Comparison of ENCODE assay signal across 26 cellular contexts in genomic region chr16:87172632-87173031, GRCh38.
DNase-seq lines count a peak whose midpoint lies in the region; ATAC-seq and TF ChIP-seq lines count a peak whose summit lies in the region.
"Had no signal": no experiment of that assay in that cellular context is flagged by ENCODE, and none has a peak within 500 bp of the region (broad histone marks: within the 10 kb centered on the region; RNA-seq: fewer than 3 reads in every experiment).

No MANE protein-coding gene starts in this region.

- peaks cover 3% of the 10 kb centered on the region for H3K9me3 Mint-ChIP-seq in activated naive CD8-positive, alpha-beta T cell treated with anti-CD3 and anti-CD28 coated beads, Interleukin-2, amount 50 U/mL, for 24 hours
- H3K9me3 Mint-ChIP-seq: natural killer cell treated with Interleukin-12 subunit alpha and Interleukin-12 subunit beta and Interleukin-15 and Interleukin-18, amount 100 ng/mL, for 72 hours had no signal

- ATAC-seq in HG02763 (IDR thresholded peaks at IDR 0.05; ENCODE audit: unreplicated experiment) (no peak), HG02840 (IDR thresholded peaks at IDR 0.05; ENCODE audit: low FRiP score, unreplicated experiment) (no peak)
- no peak for ATAC-seq in activated naive CD8-positive, alpha-beta T cell treated with anti-CD3 and anti-CD28 coated beads, Interleukin-2, amount 50 U/mL, for 24 hours
- ATAC-seq: activated CD4-positive, alpha-beta T cell treated with anti-CD3 and anti-CD28 coated beads for 36 hours; psoas muscle; Right ventricle myocardium inferior; stimulated activated naive CD8-positive, alpha-beta T cell treated with anti-CD3 and anti-CD28 coated beads, Interleukin-15, amount 100 ng/mL, for 72 hours; upper lobe of right lung had no signal

- no peaks in the 10 kb centered on the region for H3K4me1 ChIP-seq in cardiac muscle cell (ENCODE audit: low read depth)
- H3K4me1 ChIP-seq in right atrium auricular region, result no peaks in the 10 kb centered on the region
- H3K4me1 ChIP-seq: BE2C, psoas muscle, upper lobe of right lung had no signal

- no peaks in the 10 kb centered on the region for H3K27me3 ChIP-seq in cardiac muscle cell
- H3K27me3 ChIP-seq in right atrium auricular region, result no peaks in the 10 kb centered on the region

- H3K4me3 Mint-ChIP-seq in activated naive CD8-positive, alpha-beta T cell treated with anti-CD3 and anti-CD28 coated beads, Interleukin-2, amount 50 U/mL, for 24 hours, result no peak overlapping the region
- H3K4me3 Mint-ChIP-seq: activated CD4-positive, alpha-beta T cell treated with anti-CD3 and anti-CD28 coated beads for 36 hours; activated naive CD8-positive, alpha-beta T cell treated with anti-CD3 and anti-CD28 coated beads for 36 hours; IgD-negative memory B cell; natural killer cell treated with Interleukin-12 subunit alpha and Interleukin-12 subunit beta and Interleukin-15 and Interleukin-18, amount 100 ng/mL, for 72 hours; stimulated activated naive CD8-positive, alpha-beta T cell treated with anti-CD3 and anti-CD28 coated beads, Interleukin-15, amount 100 ng/mL, for 72 hours had no signal

- H3K36me3 Mint-ChIP-seq in activated naive CD8-positive, alpha-beta T cell treated with anti-CD3 and anti-CD28 coated beads, Interleukin-2, amount 50 U/mL, for 24 hours (ENCODE audit: low read depth), result no peaks in the 10 kb centered on the region
- H3K36me3 Mint-ChIP-seq: activated naive CD8-positive, alpha-beta T cell treated with anti-CD3 and anti-CD28 coated beads for 36 hours; IgD-negative memory B cell; natural killer cell treated with Interleukin-12 subunit alpha and Interleukin-12 subunit beta and Interleukin-15 and Interleukin-18, amount 100 ng/mL, for 72 hours had no signal

- H3K27me3 Mint-ChIP-seq in activated naive CD8-positive, alpha-beta T cell treated with anti-CD3 and anti-CD28 coated beads, Interleukin-2, amount 50 U/mL, for 24 hours, result peaks cover 2% of the 10 kb centered on the region

- no peaks in the 10 kb centered on the region for H3K9me3 ChIP-seq in cardiac muscle cell (ENCODE audit: low read depth)
- H3K9me3 ChIP-seq in right atrium auricular region, result no peaks in the 10 kb centered on the region
- H3K9me3 ChIP-seq: BE2C, psoas muscle, upper lobe of right lung had no signal

- H3K4me3 ChIP-seq in cardiac muscle cell (no peak overlapping the region), right atrium auricular region (no peak overlapping the region), cardiac fibroblast (replicated peaks in 1 of 2; ENCODE audit: low read depth in 2 of 2, low read length in 2 of 2) (no peak overlapping the region)
- H3K4me3 ChIP-seq: dorsolateral prefrontal cortex, psoas muscle, upper lobe of right lung had no signal

- peak in 1 of 2 donors; percentile 12 for DNase-seq in cardiac muscle cell (ENCODE audit: low read depth in 1 of 2, low spot score in 1 of 2)
- DNase-seq in right atrium auricular region (ENCODE audit: low spot score), result no peak
- DNase-seq in cardiac fibroblast (ENCODE audit: low read depth in 2 of 2), result no peak
- peak; percentile 51 for DNase-seq in iPS-NIHi7 (ENCODE audit: extremely low spot score)
- no peak for DNase-seq in NCI-H1417 treated with DMSO at 0.1 percent for 48 hours (lab: John Stamatoyannopoulos, UW)
- no peak for DNase-seq in activated naive CD8-positive, alpha-beta T cell treated with anti-CD3 and anti-CD28 coated beads, Interleukin-2, amount 50 U/mL, for 24 hours
- DNase-seq: activated CD4-positive, alpha-beta T cell treated with anti-CD3 and anti-CD28 coated beads for 36 hours; activated naive CD8-positive, alpha-beta T cell treated with anti-CD3 and anti-CD28 coated beads for 36 hours; BE2C; DMS79 treated with DMSO at 0.1 percent for 48 hours; dorsolateral prefrontal cortex; erythroblast; glutamatergic neuron; MM.1S; NCI-H146; NCI-H526 treated with DMSO at 0.1 percent for 48 hours; psoas muscle; stimulated activated CD4-positive, alpha-beta T cell treated with anti-CD3 and anti-CD28 coated beads, Interleukin-4, amount 100 ng/mL, for 24 hours; stimulated activated naive CD8-positive, alpha-beta T cell treated with anti-CD3 and anti-CD28 coated beads, Interleukin-15, amount 100 ng/mL, for 72 hours; upper lobe of right lung had no signal

- no peaks in the 10 kb centered on the region for H3K4me1 Mint-ChIP-seq in activated naive CD8-positive, alpha-beta T cell treated with anti-CD3 and anti-CD28 coated beads, Interleukin-2, amount 50 U/mL, for 24 hours
- H3K4me1 Mint-ChIP-seq: activated CD4-positive, alpha-beta T cell treated with anti-CD3 and anti-CD28 coated beads for 36 hours; activated naive CD8-positive, alpha-beta T cell treated with anti-CD3 and anti-CD28 coated beads for 36 hours; IgD-negative memory B cell; stimulated activated naive CD8-positive, alpha-beta T cell treated with anti-CD3 and anti-CD28 coated beads, Interleukin-15, amount 100 ng/mL, for 72 hours had no signal

- peak; percentile 15 for TF ChIP-seq CTCF in cardiac muscle cell (IDR thresholded peaks at IDR 0.05; ENCODE audit: low read depth, low read length)
- no peak for TF ChIP-seq CTCF in right atrium auricular region (IDR thresholded peaks at IDR 0.05)
- peak; percentile 12 for TF ChIP-seq CTCF in cardiac fibroblast (IDR thresholded peaks at IDR 0.05; ENCODE audit: low read depth, low read length)

- H3K27ac ChIP-seq in cardiac muscle cell, result no peak overlapping the region
- H3K27ac ChIP-seq in right atrium auricular region, result no peak overlapping the region
- H3K27ac ChIP-seq: 22Rv1, dorsolateral prefrontal cortex, psoas muscle, upper lobe of right lung had no signal

- no peaks in the 10 kb centered on the region for H3K36me3 ChIP-seq in cardiac muscle cell
- no peaks in the 10 kb centered on the region for H3K36me3 ChIP-seq in right atrium auricular region
- H3K36me3 ChIP-seq: BE2C, upper lobe of right lung had no signal

- no peak overlapping the region for H3K27ac Mint-ChIP-seq in activated naive CD8-positive, alpha-beta T cell treated with anti-CD3 and anti-CD28 coated beads, Interleukin-2, amount 50 U/mL, for 24 hours
- H3K27ac Mint-ChIP-seq: activated CD4-positive, alpha-beta T cell treated with anti-CD3 and anti-CD28 coated beads for 36 hours; activated naive CD8-positive, alpha-beta T cell treated with anti-CD3 and anti-CD28 coated beads for 36 hours; IgD-negative memory B cell; natural killer cell treated with Interleukin-12 subunit alpha and Interleukin-12 subunit beta and Interleukin-15 and Interleukin-18, amount 100 ng/mL, for 72 hours; stimulated activated naive CD8-positive, alpha-beta T cell treated with anti-CD3 and anti-CD28 coated beads, Interleukin-15, amount 100 ng/mL, for 72 hours had no signal

Comparison
In these comparisons a context has a peak if more than half of its experiments do, and no peak if none do; other contexts are left out.
1. CTCF ChIP-seq: peak in cardiac muscle cell (single experiment) and cardiac fibroblast (single experiment); none in right atrium auricular region (0 of 2).